35 cellular contexts compared by ENCODE assay signal in genomic region chr10:35234073-35234472, GRCh38.
"Had no signal": no experiment of that assay in that cellular context is flagged by ENCODE, and none has a peak within 500 bp of the region (broad histone marks: within the 10 kb centered on the region; RNA-seq: fewer than 3 reads in every experiment).

No MANE protein-coding gene starts in this region.

- DNase-seq: Karpas-422, Kasumi-1, MG63, MM.1S, MV-4-11, NCI-H1048, NCI-H1092, NCI-H1092 treated with DMSO at 0.1 percent for 48 hours, NCI-H1105, NCI-H1105 treated with DMSO at 0.1 percent for 48 hours, NCI-H1417, NCI-H1417 treated with DMSO at 0.1 percent for 48 hours, NCI-H1436, NCI-H1436 treated with DMSO at 0.1 percent for 48 hours, NCI-H146, NCI-H1694, NCI-H1694 treated with DMSO at 0.1 percent for 48 hours, NCI-H187, NCI-H187 treated with DMSO at 0.1 percent for 48 hours, NCI-H1930, NCI-H2029, NCI-H2029 treated with DMSO at 0.1 percent for 48 hours, NCI-H2081, NCI-H2081 treated with DMSO at 0.1 percent for 48 hours, NCI-H2107, NCI-H2171, NCI-H2171 treated with DMSO at 0.1 percent for 48 hours, NCI-H2227 treated with DMSO at 0.1 percent for 48 hours, NCI-H226, NCI-H345, NCI-H446, NCI-H446 treated with DMSO at 0.1 percent for 48 hours, NCI-H510A, NCI-H510A treated with DMSO at 0.1 percent for 48 hours, NCI-H524 had no signal

- H3K4me3 ChIP-seq: MG63 had no signal

- H3K9me3 ChIP-seq: MG63 had no signal

- H3K36me3 ChIP-seq: MG63 had no signal
